ENCODE assay signal across 8 cellular contexts in the genomic region with DNA sequence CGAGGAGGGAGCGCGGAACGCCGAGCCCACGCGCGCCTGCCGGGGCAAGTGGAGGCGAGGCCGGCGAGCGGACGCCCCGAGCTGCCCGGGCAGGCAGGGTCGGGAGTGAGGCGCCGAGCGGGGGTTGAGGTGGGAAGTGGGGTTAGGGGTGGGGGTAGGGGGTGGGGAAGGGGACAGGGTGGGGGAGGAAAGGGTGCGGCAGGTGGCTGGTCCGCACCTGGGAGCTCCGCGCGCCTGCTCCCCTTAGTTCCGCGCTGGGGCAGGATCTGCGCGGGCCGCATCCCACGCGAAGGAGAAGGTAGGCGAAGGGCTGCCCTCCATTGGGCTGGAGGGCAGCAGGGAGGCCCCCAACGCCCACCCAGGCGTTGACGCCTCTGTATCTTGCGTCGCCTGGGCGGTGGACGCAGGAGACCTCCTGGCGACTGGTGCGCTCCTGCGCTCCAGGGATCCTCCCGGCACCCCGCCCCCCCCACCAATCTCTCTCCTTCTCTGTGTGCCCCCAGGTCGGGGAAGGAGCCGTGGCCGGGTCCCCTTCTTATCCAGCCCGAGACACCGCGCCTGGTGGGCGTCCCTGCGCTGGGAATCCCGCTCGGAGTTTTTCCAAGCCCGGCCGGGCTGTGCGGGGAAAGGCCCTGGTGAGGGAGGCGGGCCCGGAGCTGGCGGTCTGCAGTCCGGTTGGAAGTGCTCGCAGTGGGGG. TPM values are rescaled to one million over a fixed set of nuclear protein-coding genes. Genes with fewer than 3 reads are reported as not detected.
A peak's percentile ranks its signal among the peaks of the same experiment; 100 is the strongest.
DNase-seq lines count a peak whose midpoint lies in the region; ATAC-seq and TF ChIP-seq lines count a peak whose summit lies in the region.

No MANE protein-coding gene starts in this region.

- H3K27ac Mint-ChIP-seq in memory B cell: no peak overlapping the region

- peaks cover 99% of the 10 kb centered on the region for H3K27me3 ChIP-seq in cardiac muscle cell
- peaks cover 37% of the 10 kb centered on the region for H3K27me3 ChIP-seq in ascending aorta

- H3K36me3 ChIP-seq in cardiac muscle cell: no peaks in the 10 kb centered on the region
- H3K36me3 ChIP-seq in ascending aorta: no peaks in the 10 kb centered on the region
- no peaks in the 10 kb centered on the region for H3K36me3 ChIP-seq in urinary bladder (ENCODE audit: insufficient read depth)
- no peaks in the 10 kb centered on the region for H3K36me3 ChIP-seq in mucosa of descending colon (ENCODE audit: low read depth)

- peaks cover 16% of the 10 kb centered on the region for H3K4me1 Mint-ChIP-seq in memory B cell

- H3K4me3 ChIP-seq in cardiac muscle cell (peak overlapping the region; percentile 34), ascending aorta (peak overlapping the region; percentile 18 to 62), urinary bladder (ENCODE audit: low read depth, low read length) (peak overlapping the region; percentile 45), mucosa of descending colon (no peak overlapping the region)

- peaks cover 15% of the 10 kb centered on the region for H3K4me1 ChIP-seq in cardiac muscle cell (ENCODE audit: low read depth)
- peaks cover 31 to 50% of the 10 kb centered on the region in 2 donors for H3K4me1 ChIP-seq in ascending aorta
- peaks cover 4% of the 10 kb centered on the region for H3K4me1 ChIP-seq in urinary bladder (ENCODE audit: insufficient read depth)
- H3K4me1 ChIP-seq in mucosa of descending colon (ENCODE audit: low read depth): peaks cover 29% of the 10 kb centered on the region

- ATAC-seq in Right ventricle myocardium superior (ENCODE audit: poor library complexity): no peak
- no peak for ATAC-seq in memory B cell (ENCODE audit: low read depth)
- no peak for ATAC-seq in mucosa of descending colon

- H3K27me3 Mint-ChIP-seq in memory B cell: no peaks in the 10 kb centered on the region

- TF ChIP-seq CTCF in cardiac muscle cell (IDR thresholded peaks at IDR 0.05; ENCODE audit: low read depth, low read length): no peak
- no peak for TF ChIP-seq CTCF in ascending aorta (IDR thresholded peaks at IDR 0.05)
- TF ChIP-seq CTCF in mucosa of descending colon (IDR thresholded peaks at IDR 0.05): no peak

- no peaks in the 10 kb centered on the region for H3K9me3 Mint-ChIP-seq in memory B cell

- H3K27ac ChIP-seq in cardiac muscle cell (no peak overlapping the region), ascending aorta (no peak overlapping the region), urinary bladder (ENCODE audit: low read depth) (no peak overlapping the region)

- intact Hi-C loops in Right ventricle myocardium superior (cut with DNase I): no loop called here
- intact Hi-C loops in ascending aorta (cut with DNase I): no loop called here
- intact Hi-C loops in mucosa of descending colon (cut with DNase I, micrococcal nuclease): no loop called here

- WGBS in urinary bladder: 1% methylated on average over 63 of the region's 63 CpGs

- H3K36me3 Mint-ChIP-seq in memory B cell: no peaks in the 10 kb centered on the region

- H3K9me3 ChIP-seq in cardiac muscle cell (ENCODE audit: low read depth) (no peaks in the 10 kb centered on the region), ascending aorta (no peaks in the 10 kb centered on the region), mucosa of descending colon (no peaks in the 10 kb centered on the region)

- DNase-seq in cardiac muscle cell (ENCODE audit: low read depth in 1 of 2, low spot score in 1 of 2) (peak in 1 of 2 donors; percentile 21), Right ventricle myocardium superior (no peak), ascending aorta (ENCODE audit: low spot score in 2 of 2) (no peak), memory B cell (ENCODE audit: low spot score in 2 of 2) (peak in 1 of 2 donors; percentile 40), NCI-H2081 (lab: John Stamatoyannopoulos, UW) (no peak), pons (ENCODE audit: low spot score) (no peak), mucosa of descending colon (no peak)

- H3K4me3 Mint-ChIP-seq in memory B cell: peak overlapping the region; percentile 83

RNA-seq across cellular contexts. Expression of a gene that starts 51.3 kb away (rescaled TPM):
- total RNA-seq in cardiac muscle cell (63.1 and 69.2 TPM in 2 replicates), Right ventricle myocardium superior (89.5 TPM), ascending aorta (41.6 TPM), urinary bladder (45.8 TPM), mucosa of descending colon (10 to 100 TPM; 38.0 to 72.0 (median 44.6) TPM)
- polyA plus RNA-seq in cardiac muscle cell (122 and 153 TPM in 2 replicates), urinary bladder (54.1 TPM)
